12 cellular contexts compared by ENCODE assay signal in the genomic region with DNA sequence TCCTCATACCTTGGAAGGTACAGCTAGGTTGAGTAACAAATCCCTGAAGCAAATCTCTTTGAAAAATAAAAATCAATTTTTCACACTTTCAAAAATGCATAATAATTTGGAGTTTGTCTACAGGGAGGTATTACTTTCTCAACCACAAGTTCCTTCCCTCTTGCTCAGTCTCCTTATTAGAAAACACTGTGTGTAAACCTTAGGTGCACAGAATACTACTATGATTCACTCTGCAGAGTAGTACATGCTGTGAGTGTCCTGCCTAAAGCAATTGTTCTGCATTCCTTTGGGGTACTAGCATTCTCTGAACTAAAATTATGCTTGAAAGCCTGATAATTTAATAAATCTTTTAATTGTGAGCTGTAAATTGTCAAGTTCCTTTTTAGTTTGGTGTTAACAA.
"Had no signal": no experiment of that assay in that cellular context is flagged by ENCODE, and none has a peak within 500 bp of the region (broad histone marks: within the 10 kb centered on the region; RNA-seq: fewer than 3 reads in every experiment).

No MANE protein-coding gene starts in this region.

- H3K27ac ChIP-seq: cardiac muscle cell, gastrocnemius medialis, heart right ventricle, parathyroid adenoma had no signal

- H3K36me3 ChIP-seq: cardiac muscle cell, gastrocnemius medialis, heart right ventricle had no signal

- H3K79me2 ChIP-seq: parathyroid adenoma had no signal

- H3K9ac ChIP-seq: parathyroid adenoma had no signal

- H3K4me1 ChIP-seq: gastrocnemius medialis, parathyroid adenoma had no signal

- H3K9me3 ChIP-seq: gastrocnemius medialis, heart right ventricle had no signal

- ATAC-seq: gastrocnemius medialis, heart right ventricle had no signal

- H2AFZ ChIP-seq: parathyroid adenoma had no signal

- DNase-seq: activated CD4-positive, alpha-beta T cell treated with anti-CD3 and anti-CD28 coated beads, Interleukin-2, amount 50 U/mL, for 4 hours; activated naive CD4-positive, alpha-beta T cell treated with anti-CD3 and anti-CD28 coated beads, Interleukin-2, amount 50 U/mL, for 16 hours; activated T-cell treated with anti-CD3 and anti-CD28 coated beads, Interleukin-2, amount 50 U/mL, for 1 hour; amniotic stem cell; gastrocnemius medialis; heart right ventricle; kidney; retina; small intestine; T-helper 2 cell had no signal

- H3K27me3 ChIP-seq: cardiac muscle cell, gastrocnemius medialis, heart right ventricle had no signal

- H3K4me3 ChIP-seq: cardiac muscle cell, gastrocnemius medialis, heart right ventricle had no signal
